Comparison of ENCODE assay signal across 7 cellular contexts in the genomic region with DNA sequence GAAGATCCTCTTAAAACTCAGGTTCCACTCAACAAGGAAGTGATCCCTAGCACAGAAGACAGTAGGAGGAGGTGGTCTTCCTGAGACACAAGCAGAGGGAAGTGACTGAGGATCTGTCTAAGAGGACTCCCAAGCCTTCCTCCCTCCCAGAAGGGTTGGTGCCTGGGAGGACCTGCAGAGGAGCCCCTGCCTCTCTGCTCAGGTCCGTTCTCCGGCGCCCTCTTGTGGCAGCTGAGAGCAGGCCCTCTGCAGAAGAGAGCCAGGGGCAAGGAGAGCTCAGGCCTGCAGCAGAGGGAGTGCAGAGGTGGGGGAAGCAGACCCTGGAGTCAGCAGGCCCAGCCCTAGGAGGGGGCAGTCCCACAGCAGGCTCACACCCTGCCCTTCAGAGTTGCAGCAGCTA.
A peak's percentile ranks its signal among the peaks of the same experiment; 100 is the strongest.
DNase-seq lines count a peak whose midpoint lies in the region; ATAC-seq and TF ChIP-seq lines count a peak whose summit lies in the region.
"Not testable (repeated sequence)": the region's sequence is repeated elsewhere in the genome, so short reads cannot be mapped to it uniquely, and the experiment has no call there.

No MANE protein-coding gene starts in this region.

- not testable (repeated sequence) for H2AFZ ChIP-seq in IMR-90 (replicated peaks; ENCODE audit: low read length, poor library complexity)

- H3K23ac ChIP-seq in IMR-90 (ENCODE audit: low read depth, low read length) = not testable (repeated sequence)

- H3K56ac ChIP-seq in IMR-90 (ENCODE audit: extremely low read depth, insufficient read depth, low read length) = not testable (repeated sequence)

- POLR2A ChIA-PET in IMR-90 (lab: Charles Lee; ENCODE audit: unreplicated experiment) = not testable (repeated sequence)

- not testable (repeated sequence) for TF ChIP-seq RAD21 in IMR-90 (IDR thresholded peaks at IDR 0.05; ENCODE audit: low read length)

- H2BK20ac ChIP-seq in IMR-90 (ENCODE audit: low read depth, low read length) = not testable (repeated sequence)

- H4K20me1 ChIP-seq in IMR-90 (ENCODE audit: insufficient read depth, low read length) = not testable (repeated sequence)

- H3K9me3 ChIP-seq in IMR-90 (ENCODE audit: control insufficient read depth, insufficient read depth, low read length); sigmoid colon: not testable (repeated sequence)

- not testable (repeated sequence) for H2BK120ac ChIP-seq in IMR-90 (ENCODE audit: low read depth, low read length)

- CTCF ChIA-PET in IMR-90 (lab: Yijun Ruan, JAX) = interaction anchor here (0.6 kb wide), 1 partner anchor 1646 kb away, joined by 5 read pairs; no protein-coding TSS in a partner anchor

- not testable (repeated sequence) for H3K4ac ChIP-seq in IMR-90 (ENCODE audit: low read depth, low read length)

- H3K4me3 ChIP-seq in IMR-90 (ENCODE audit: insufficient read depth, low read depth, low read length); brain microvascular endothelial cell (ENCODE audit: low read depth, low read length); sigmoid colon: not testable (repeated sequence)

- not testable (repeated sequence) for H3K36me3 ChIP-seq in IMR-90 (ENCODE audit: control insufficient read depth, insufficient read depth, low read length); brain microvascular endothelial cell (replicated peaks); sigmoid colon

- not testable (repeated sequence) for H3K27me3 ChIP-seq in IMR-90 (ENCODE audit: control insufficient read depth, insufficient read depth, low read length); brain microvascular endothelial cell (replicated peaks); sigmoid colon

- H3K18ac ChIP-seq in IMR-90 (ENCODE audit: low read depth, low read length) = not testable (repeated sequence)

- H3K4me2 ChIP-seq in IMR-90 (ENCODE audit: low read depth, low read length) = not testable (repeated sequence)

- H4K91ac ChIP-seq in IMR-90 (ENCODE audit: insufficient read depth, low read depth, low read length) = not testable (repeated sequence)

- not testable (repeated sequence) for H3K14ac ChIP-seq in IMR-90 (replicated peaks; ENCODE audit: low read depth, low read length)

- not testable (repeated sequence) for H2AK9ac ChIP-seq in IMR-90 (replicated peaks; ENCODE audit: low read depth, low read length, poor library complexity)

- H2BK15ac ChIP-seq in IMR-90 (ENCODE audit: low read depth, low read length) = not testable (repeated sequence)

- H3K79me1 ChIP-seq in IMR-90 (ENCODE audit: low read depth in 1 of 2, low read length in 2 of 2) = not testable (repeated sequence)

- TF ChIP-seq EP300 in sigmoid colon (IDR thresholded peaks at IDR 0.05) = not testable (repeated sequence)

- dilution Hi-C loops in IMR-90 (cut with HindIII; ENCODE audit: low sequenced_read_pairs, unreplicated experiment) = not testable (repeated sequence)

- TF ChIP-seq POLR2A in IMR-90 (IDR thresholded peaks at IDR 0.05; ENCODE audit: low read depth, low read length); sigmoid colon (IDR thresholded peaks at IDR 0.05): not testable (repeated sequence)

- TF ChIP-seq CTCF in GM10266 (IDR thresholded peaks at IDR 0.05; ENCODE audit: control insufficient read depth, insufficient read depth, low read depth, missing control alignments) = peak; percentile 80
- TF ChIP-seq CTCF in IMR-90 (conservative IDR thresholded peaks at IDR 0.05; ENCODE audit: low read depth, low read length) = peak; percentile 33
- TF ChIP-seq CTCF in brain microvascular endothelial cell (IDR thresholded peaks at IDR 0.05; ENCODE audit: low read depth, low read length, missing control alignments) = peak; percentile 72
- TF ChIP-seq CTCF in sigmoid colon (IDR thresholded peaks at IDR 0.05) = not testable (repeated sequence)

- ATAC-seq in IMR-90 (ENCODE audit: low read depth) (peak; percentile 53; the same call in 1 of the 2 replicates), left cardiac atrium (peak in 1 of 2 donors; percentile 57)

- not testable (repeated sequence) for H3K27ac ChIP-seq in IMR-90 (ENCODE audit: insufficient read depth, low read length); brain microvascular endothelial cell; sigmoid colon

- intact Hi-C loops in IMR-90 (cut with micrococcal nuclease); left cardiac atrium (cut with DNase I); sigmoid colon (cut with DNase I): not testable (repeated sequence)

- in situ Hi-C loops in IMR-90 (cut with MboI; ENCODE audit: low sequenced_read_pairs); brain microvascular endothelial cell (cut with HindIII; ENCODE audit: low pct_ligation_motif_present, low sequenced_read_pairs): not testable (repeated sequence)

- not testable (repeated sequence) for H2AK5ac ChIP-seq in IMR-90 (ENCODE audit: low read depth, low read length)

- not testable (repeated sequence) for H3K4me1 ChIP-seq in IMR-90 (ENCODE audit: control insufficient read depth, insufficient read depth, low read length); sigmoid colon

- 20% methylated on average over 1 of the region's 3 CpGs; no CpG with 5 or more reads in 1 of the 2 experiments for WGBS in IMR-90 (ENCODE audit: extremely low coverage in 2 of 2, insufficient read length in 1 of 2), 2 experiments
- 18 to 23% methylated on average over 3 of the region's 3 CpGs for WGBS in sigmoid colon, 2 donors

- not testable (repeated sequence) for BruUV-seq in IMR-90 (replicated peaks; lab: Mats Ljungman, UMichigan)

- not testable (repeated sequence) for H4K8ac ChIP-seq in IMR-90 (ENCODE audit: low read depth in 2 of 2, low read length in 2 of 2)

- not testable (repeated sequence) for H2BK5ac ChIP-seq in IMR-90 (ENCODE audit: low read depth, low read length, poor library complexity, severe bottlenecking)

- not testable (repeated sequence) for H3K9me1 ChIP-seq in IMR-90 (ENCODE audit: insufficient read depth, low read length)

- peak; percentile 36 for DNase-seq in GM10266 (ENCODE audit: extremely low spot score)
- DNase-seq in IMR-90, brain microvascular endothelial cell: not testable (repeated sequence)
- DNase-seq in RKO (ENCODE audit: low spot score) = peak; percentile 44
- DNase-seq in activated CD4-positive, alpha-beta T cell treated with anti-CD3 and anti-CD28 coated beads, Interleukin-2, amount 50 U/mL, for 48 hours = peak; percentile 81
- peak; percentile 32 for DNase-seq in left cardiac atrium
- peak; percentile 65 for DNase-seq in sigmoid colon

- H4K5ac ChIP-seq in IMR-90 (ENCODE audit: low read depth, low read length) = not testable (repeated sequence)

- H3K9ac ChIP-seq in IMR-90 (ENCODE audit: low read depth, low read length) = not testable (repeated sequence)
